ENCODE assay signal across 28 cellular contexts in the genomic region with DNA sequence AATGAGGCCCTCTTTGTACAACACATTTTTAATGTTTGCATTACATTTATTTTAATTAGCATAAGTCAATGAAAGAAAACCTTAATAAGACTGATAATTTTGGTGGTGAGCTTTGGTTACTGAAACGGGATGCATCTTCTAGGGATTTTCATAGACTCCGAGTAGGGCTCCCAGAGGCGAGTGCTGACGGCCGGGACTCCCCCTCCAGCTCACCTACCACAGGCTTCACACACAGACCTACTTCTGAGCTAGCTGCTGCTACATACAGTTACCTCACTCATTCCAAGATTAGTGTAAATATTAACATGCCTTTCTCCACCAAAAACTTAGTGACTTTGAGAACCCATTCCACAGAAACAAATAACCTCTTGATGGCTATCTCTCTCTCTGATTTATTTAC.
"Had no signal": no experiment of that assay in that cellular context is flagged by ENCODE, and none has a peak within 500 bp of the region (broad histone marks: within the 10 kb centered on the region; RNA-seq: fewer than 3 reads in every experiment).

No MANE protein-coding gene starts in this region.

- ATAC-seq: activated naive CD4-positive, alpha-beta T cell treated with anti-CD3 and anti-CD28 coated beads, Interleukin-2, amount 50 U/mL, for 72 hours; activated naive CD8-positive, alpha-beta T cell treated with anti-CD3 and anti-CD28 coated beads, Interleukin-2, amount 50 U/mL, for 24 hours; activated T-cell treated with anti-CD3 and anti-CD28 coated beads, Interleukin-2, amount 50 U/mL, for 4 hours; activated T-cell treated with anti-CD3 and anti-CD28 coated beads, Interleukin-2, amount 50 U/mL, for 72 hours; activated T-helper 17 cell treated with anti-CD3 and anti-CD28 coated beads, Interleukin-2, amount 50 U/mL, for 72 hours; body of pancreas had no signal

- DNase-seq: activated effector memory CD4-positive, alpha-beta T cell treated with anti-CD3 and anti-CD28 coated beads, Interleukin-2, amount 50 U/mL, for 16 hours; activated effector memory CD4-positive, alpha-beta T cell treated with Interleukin-2 at 50 U/mL for 16 hours; activated gamma-delta T cell; activated gamma-delta T cell treated with Interleukin-2 at 50 U/mL for 16 hours; activated naive CD4-positive, alpha-beta T cell; activated naive CD4-positive, alpha-beta T cell treated with anti-CD3 and anti-CD28 coated beads for 36 hours; activated naive CD4-positive, alpha-beta T cell treated with anti-CD3 and anti-CD28 coated beads, Interleukin-2, amount 10 ng/mL, durations not matched to agents 7 days and 5 days; activated naive CD4-positive, alpha-beta T cell treated with anti-CD3 and anti-CD28 coated beads, Interleukin-2, amount 50 U/mL, for 16 hours; activated naive CD4-positive, alpha-beta T cell treated with Interleukin-2 at 50 U/mL for 16 hours; activated naive CD8-positive, alpha-beta T cell treated with anti-CD3 and anti-CD28 coated beads for 36 hours; activated naive CD8-positive, alpha-beta T cell treated with anti-CD3 and anti-CD28 coated beads, Interleukin-2, amount 10 ng/mL, durations not matched to agents 7 days and 5 days; activated naive CD8-positive, alpha-beta T cell treated with anti-CD3 and anti-CD28 coated beads, Interleukin-2, amount 50 U/mL, for 24 hours; activated T-cell treated with anti-CD3 and anti-CD28 coated beads, Interleukin-2, amount 50 U/mL, for 24 hours; activated T-cell treated with anti-CD3 and anti-CD28 coated beads, Interleukin-2, amount 50 U/mL, for 4 hours; activated T-cell treated with anti-CD3 and anti-CD28 coated beads, Interleukin-2, amount 50 U/mL, for 48 hours; activated T-cell treated with anti-CD3 and anti-CD28 coated beads, Interleukin-2, amount 50 U/mL, for 72 hours; adrenal gland; amniotic stem cell; amygdala; anterior cingulate cortex; aorta; body of pancreas; brain microvascular endothelial cell; caudate nucleus; central memory CD4-positive, alpha-beta T cell; cerebellar nuclear complex had no signal
